1 cellular context compared by ENCODE assay signal in genomic region chr19:45250216-45250831, GRCh38.
TF ChIP-seq lines count a peak whose summit lies in the region.

No MANE protein-coding gene starts in this region.

TF ChIP-seq in H1, 55 proteins besides CTCF, POLR2A, EP300 and RAD21:
- no peak for TF ChIP-seq KDM5A (IDR thresholded peaks at IDR 0.05; ENCODE audit: low read length)
- TF ChIP-seq NANOG (IDR thresholded peaks at IDR 0.05; ENCODE audit: insufficient read depth, low read depth, low read length, poor library complexity, severe bottlenecking) = no peak
- TF ChIP-seq HDAC2 (IDR thresholded peaks at IDR 0.05; ENCODE audit: borderline replicate concordance in 1 of 2, low read depth in 2 of 2, low read length in 2 of 2) = peak in 1 of 2 experiments; percentile 53; a peak in 1 of 4 replicates
- TF ChIP-seq TEAD4 (IDR thresholded peaks at IDR 0.05; ENCODE audit: low read depth, low read length) = no peak
- no peak for TF ChIP-seq GTF2F1 (IDR thresholded peaks at IDR 0.05; ENCODE audit: borderline replicate concordance, low read depth, low read length)
- TF ChIP-seq CBX5 (IDR thresholded peaks at IDR 0.05; ENCODE audit: low read depth, low read length) = no peak
- TF ChIP-seq RFX5 (IDR thresholded peaks at IDR 0.05; ENCODE audit: borderline replicate concordance, low read depth, low read length) = no peak
- TF ChIP-seq MAX (IDR thresholded peaks at IDR 0.05) = 0 out of 2 replicates have a peak, but pooled peaks have one; percentile 45
- peak; percentile 35; the same call in 1 of the 2 replicates for TF ChIP-seq KDM1A (IDR thresholded peaks at IDR 0.05; ENCODE audit: borderline replicate concordance, low read length)
